Comparison of ENCODE assay signal across 22 cellular contexts in the genomic region with DNA sequence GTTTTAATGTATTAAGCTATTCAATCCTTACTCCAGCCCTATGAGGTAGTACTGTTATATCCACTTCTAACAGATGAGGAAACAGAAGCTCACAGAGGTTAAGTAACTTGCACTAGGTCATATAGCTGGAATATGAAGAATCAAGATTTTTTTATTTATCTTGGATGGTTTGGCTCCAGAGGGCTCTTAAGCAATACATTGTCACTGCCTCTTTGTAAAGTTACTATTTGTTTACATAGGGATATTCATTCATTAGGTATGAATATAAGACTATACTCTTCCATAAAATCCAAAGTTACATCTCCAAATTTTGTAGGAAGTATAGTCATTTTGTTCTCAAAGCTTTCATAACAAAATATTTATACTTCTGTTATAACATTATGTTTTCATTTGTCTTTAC.
"Had no signal": no experiment of that assay in that cellular context is flagged by ENCODE, and none has a peak within 500 bp of the region (broad histone marks: within the 10 kb centered on the region; RNA-seq: fewer than 3 reads in every experiment).

No MANE protein-coding gene starts in this region.

- ATAC-seq: mucosa of descending colon; naive thymus-derived CD4-positive, alpha-beta T cell; natural killer cell treated with Interleukin-12 subunit alpha and Interleukin-12 subunit beta and Interleukin-15 and Interleukin-18, amount 100 ng/mL, for 72 hours; right lobe of liver; stimulated activated effector memory CD8-positive, alpha-beta T cell treated with anti-CD3 and anti-CD28 coated beads, Interleukin-12 subunit alpha, Interleukin-12 subunit beta, amount 100 ng/mL, for 72 hours; upper lobe of right lung had no signal

- H3K27me3 ChIP-seq: ovary, right atrium auricular region, right lobe of liver, suprapubic skin, tibial artery, upper lobe of right lung had no signal

- DNase-seq: hippocampal formation; islet precursor cell; left ventricle myocardium inferior; midbrain; mucosa of descending colon; naive thymus-derived CD4-positive, alpha-beta T cell; ovary; right lobe of liver; stimulated activated CD4-positive, alpha-beta T cell treated with anti-CD3 and anti-CD28 coated beads, Interleukin-12 subunit alpha, Interleukin-12 subunit beta, amount 100 ng/mL, for 4 hours; stimulated activated CD4-positive, alpha-beta T cell treated with anti-CD3 and anti-CD28 coated beads, Interleukin-15, amount 100 ng/mL, for 24 hours; stimulated activated CD4-positive, alpha-beta T cell treated with anti-CD3 and anti-CD28 coated beads, Interleukin-4, amount 100 ng/mL, for 24 hours; stimulated activated naive CD4-positive, alpha-beta T cell; tibial artery; trophoblast cell; upper lobe of right lung had no signal

- H3K4me1 ChIP-seq: left ventricle myocardium inferior, right atrium auricular region, right lobe of liver, tibial artery, upper lobe of right lung had no signal

- H3K9me3 ChIP-seq: mucosa of descending colon, ovary, right atrium auricular region, right lobe of liver, suprapubic skin, thoracic aorta, tibial artery, upper lobe of right lung had no signal

- H3K36me3 ChIP-seq: left ventricle myocardium inferior, ovary, right atrium auricular region, right lobe of liver, suprapubic skin, thoracic aorta, tibial artery, upper lobe of right lung had no signal

- H3K4me3 ChIP-seq: left ventricle myocardium inferior, lung, mucosa of descending colon, ovary, right atrium auricular region, right lobe of liver, skin epidermis, suprapubic skin, thoracic aorta, tibial artery, upper lobe of right lung had no signal

- H3K27ac ChIP-seq: left ventricle myocardium inferior, ovary, right atrium auricular region, right lobe of liver, skin epidermis, suprapubic skin, thoracic aorta, tibial artery, upper lobe of right lung had no signal
